Comparison of ENCODE assay signal across 8 cellular contexts in the genomic region with DNA sequence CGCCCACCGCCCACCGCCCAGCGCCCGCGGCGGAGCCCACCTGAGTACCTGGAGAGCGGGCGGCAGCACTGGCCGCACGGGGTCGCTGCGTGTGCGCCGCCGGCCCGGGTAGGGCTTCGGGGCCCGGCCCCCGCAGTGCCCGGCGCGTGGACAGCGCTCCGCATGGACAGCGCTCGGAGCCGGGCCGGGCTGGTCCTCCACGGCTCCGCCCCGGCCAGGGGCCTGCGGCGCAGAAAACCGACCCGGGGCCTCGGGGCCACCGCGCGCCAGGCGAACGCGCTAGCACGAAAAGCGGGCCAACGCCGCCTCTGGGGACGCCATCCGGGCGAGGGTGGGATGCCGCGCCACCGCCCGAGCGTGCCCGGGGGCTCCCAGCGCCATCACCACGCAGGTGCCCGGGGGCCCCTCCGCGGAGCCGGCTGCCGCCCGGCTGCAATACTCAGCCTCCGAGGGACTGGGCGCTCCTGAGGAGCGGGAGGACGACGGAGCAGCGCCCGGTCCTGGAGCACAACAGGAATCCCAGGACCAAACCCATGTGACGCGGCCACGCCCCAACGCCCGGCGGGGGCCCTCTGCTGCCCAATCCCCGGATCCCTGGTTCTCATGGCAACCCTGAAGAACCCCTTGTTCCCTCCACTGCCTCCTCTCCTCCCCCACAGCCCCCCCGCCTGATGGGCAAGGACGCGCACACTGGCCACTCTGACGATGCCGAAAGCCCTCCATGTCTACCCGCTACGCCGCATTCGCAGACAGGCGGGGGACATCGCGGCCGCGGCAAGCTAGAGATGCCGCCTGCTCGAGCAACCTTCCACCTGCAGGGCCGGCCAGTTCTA. TPM values are rescaled to one million over a fixed set of nuclear protein-coding genes. Genes with fewer than 3 reads are reported as not detected.
DNase-seq lines count a peak whose midpoint lies in the region; ATAC-seq and TF ChIP-seq lines count a peak whose summit lies in the region.

A gene (minus strand): TSS at position 521 of the 833 bp plus-strand sequence. CDS start 50,574 bp downstream, outside the sequence.

- peaks cover 0 to 5% of the 10 kb centered on the region in 2 experiments for H3K36me3 ChIP-seq in mesenchymal stem cell (ENCODE audit: control insufficient read depth in 1 of 2, insufficient read depth in 2 of 2, low read depth in 1 of 2, low read length in 2 of 2)
- H3K36me3 ChIP-seq in thoracic aorta: no peaks in the 10 kb centered on the region
- no peaks in the 10 kb centered on the region for H3K36me3 ChIP-seq in BE2C

- DNase-seq in NCI-H345 (lab: John Stamatoyannopoulos, UW): peak; percentile 68
- no peak for DNase-seq in NCI-H345 treated with DMSO at 0.1 percent for 48 hours (lab: John Stamatoyannopoulos, UW; ENCODE audit: unreplicated experiment)
- DNase-seq in T-cell: peak in 3 of 34 experiments; percentile 14 to 19 (median 18)
- DNase-seq in mesenchymal stem cell: peak; percentile 40
- DNase-seq in thoracic aorta (ENCODE audit: low spot score): no peak
- DNase-seq in BE2C: no peak
- no peak for DNase-seq in GM20000 (ENCODE audit: low spot score)

- peak; percentile 35 to 58 (median 48) for ATAC-seq in T-cell (replicated peaks in 1 of 4)
- ATAC-seq in thoracic aorta (ENCODE audit: insufficient number of reproducible peaks, low FRiP score, low read depth): peak; percentile 26

- H2AFZ ChIP-seq in mesenchymal stem cell (ENCODE audit: low read depth, low read length): peak within 1 kb of the TSS; percentile 29

- H3K27ac ChIP-seq in mesenchymal stem cell (ENCODE audit: low read length, poor library complexity, severe bottlenecking): no peak within 1 kb of the TSS
- H3K27ac ChIP-seq in thoracic aorta: no peak within 1 kb of the TSS

- H3K14ac ChIP-seq in mesenchymal stem cell (ENCODE audit: low read length in 2 of 2): peak within 1 kb of the TSS in 1 of 2 experiments; percentile 84

- peaks cover 27% of the 10 kb centered on the region for H3K4me1 ChIP-seq in mesenchymal stem cell (ENCODE audit: control insufficient read depth, insufficient read depth, low read depth, low read length)
- peaks cover 2 to 25% of the 10 kb centered on the region in 2 donors for H3K4me1 ChIP-seq in thoracic aorta (ENCODE audit: control insufficient read depth in 1 of 2, low read depth in 2 of 2)
- no peaks in the 10 kb centered on the region for H3K4me1 ChIP-seq in BE2C

- H3K4me1 Mint-ChIP-seq in T-cell: peaks cover 21 to 24% (median 24%) of the 10 kb centered on the region in 3 donors

- H2BK120ac ChIP-seq in mesenchymal stem cell (ENCODE audit: low read depth, low read length): no peak within 1 kb of the TSS

- no peak within 1 kb of the TSS for H2BK15ac ChIP-seq in mesenchymal stem cell (ENCODE audit: low read depth, poor library complexity, severe bottlenecking)

- no peak for TF ChIP-seq CTCF in thoracic aorta (IDR thresholded peaks at IDR 0.05)
- TF ChIP-seq CTCF in BE2C (IDR thresholded peaks at IDR 0.05; ENCODE audit: low read depth, low read length): no peak
- no peak for TF ChIP-seq CTCF in GM20000 (IDR thresholded peaks at IDR 0.05; ENCODE audit: extremely low read depth, missing control alignments)

- POLR2A ChIA-PET in T-cell (lab: Charles Lee): no interaction called here

- H3K36me3 Mint-ChIP-seq in T-cell: peaks cover 5% of the 10 kb centered on the region

- peak within 1 kb of the TSS; percentile 54 to 73 for H3K4me3 ChIP-seq in mesenchymal stem cell (ENCODE audit: insufficient read depth in 1 of 2, low read depth in 1 of 2, low read length in 2 of 2)
- H3K4me3 ChIP-seq in thoracic aorta: peak within 1 kb of the TSS; percentile 65
- no peak within 1 kb of the TSS for H3K4me3 ChIP-seq in BE2C (ENCODE audit: low read depth, low read length)

- CTCF ChIA-PET in T-cell (lab: Charles Lee): interaction anchor here in 1 of 2 donors (1.0 kb wide), 1 partner anchor 42 kb away, joined by 4 read pairs; no protein-coding TSS in a partner anchor

- 63% methylated on average over 79 of the region's 95 CpGs for WGBS in mesenchymal stem cell

- H3K9ac ChIP-seq in mesenchymal stem cell (ENCODE audit: low read length): peak within 1 kb of the TSS; percentile 58

- no peak within 1 kb of the TSS for H2BK12ac ChIP-seq in mesenchymal stem cell (ENCODE audit: low read length in 2 of 2)

- peak within 1 kb of the TSS; percentile 71 to 85 (median 77) for H3K4me3 Mint-ChIP-seq in T-cell

- no peaks in the 10 kb centered on the region for H3K9me3 ChIP-seq in mesenchymal stem cell (ENCODE audit: control insufficient read depth, low read length)
- no peaks in the 10 kb centered on the region for H3K9me3 ChIP-seq in thoracic aorta
- H3K9me3 ChIP-seq in BE2C: no peaks in the 10 kb centered on the region

- peak within 1 kb of the TSS in 1 of 2 donors; percentile 15 for H3K27ac Mint-ChIP-seq in T-cell

- peaks cover 23% of the 10 kb centered on the region for H3K79me1 ChIP-seq in mesenchymal stem cell (replicated peaks; ENCODE audit: low read length, poor library complexity, severe bottlenecking)

- peak within 1 kb of the TSS; percentile 90 for H3K4me2 ChIP-seq in mesenchymal stem cell (ENCODE audit: low read length, poor library complexity, severe bottlenecking)

- peak within 1 kb of the TSS in 1 of 2 experiments; percentile 67 for H3K23ac ChIP-seq in mesenchymal stem cell (ENCODE audit: low read length in 2 of 2)

- H2BK5ac ChIP-seq in mesenchymal stem cell (ENCODE audit: low read depth, low read length, poor library complexity, severe bottlenecking): no peak within 1 kb of the TSS

- no peaks in the 10 kb centered on the region for H3K27me3 ChIP-seq in mesenchymal stem cell (ENCODE audit: control insufficient read depth in 1 of 2, insufficient read depth in 1 of 2, low read length in 2 of 2)
- H3K27me3 ChIP-seq in thoracic aorta (replicated peaks; ENCODE audit: insufficient read depth): no peaks in the 10 kb centered on the region
- peaks cover 44% of the 10 kb centered on the region for H3K27me3 ChIP-seq in BE2C

- peak within 1 kb of the TSS; percentile 41 for H2AK5ac ChIP-seq in mesenchymal stem cell (ENCODE audit: low read length, severe bottlenecking)

- peak within 1 kb of the TSS in 1 of 2 experiments; percentile 28 for H3K18ac ChIP-seq in mesenchymal stem cell (ENCODE audit: low read depth in 1 of 2, low read length in 2 of 2)

- H4K91ac ChIP-seq in mesenchymal stem cell (ENCODE audit: low read length): no peak within 1 kb of the TSS

- peaks cover 0 to 3% (median 0%) of the 10 kb centered on the region in 3 donors for H3K9me3 Mint-ChIP-seq in T-cell

- H3K27me3 Mint-ChIP-seq in T-cell: peaks cover 16 to 58% of the 10 kb centered on the region in 2 donors

- H4K8ac ChIP-seq in mesenchymal stem cell (ENCODE audit: low read length): no peak within 1 kb of the TSS

- H3K4ac ChIP-seq in mesenchymal stem cell (ENCODE audit: low read depth in 1 of 2, low read length in 2 of 2): peak within 1 kb of the TSS in 1 of 2 experiments; percentile 38

- in situ Hi-C loops in endometrial microvascular endothelial cells (cut with HindIII; ENCODE audit: inconsistent ontology term, low pct_unique_long_range_greater_than_20kb, low sequenced_read_pairs): no loop called here

RNA-seq across cellular contexts. Expression of the gene that starts here (rescaled TPM):
- total RNA-seq in T-cell (10 to 100 TPM in 3 of 5 donors, 1 to 10 TPM in 2; 7.1 to 11.1 (median 10.1) TPM), endometrial microvascular endothelial cells (ENCODE audit: inconsistent ontology term) (73.5 TPM), thoracic aorta (100 to 1,000 TPM in 1 of 2 donors, 10 to 100 TPM in 1; 59.2 to 104 TPM)
- 16.9 TPM for polyA plus RNA-seq in mesenchymal stem cell (2013, experiment 1 of 2)
- polyA plus RNA-seq in mesenchymal stem cell (2013, experiment 2 of 2): 16.6 TPM
- polyA plus RNA-seq in BE2C (2012; ENCODE audit: insufficient read depth, insufficient read length, low read depth): 0.82 TPM

Comparison
In these comparisons a context has a peak if more than half of its experiments do, and no peak if none do; other contexts are left out.
1. DNase-seq: peak in NCI-H345 (single experiment) and mesenchymal stem cell (single experiment); none in NCI-H345 treated with DMSO at 0.1 percent for 48 hours (single experiment), thoracic aorta (single experiment), BE2C (single experiment) and GM20000 (single experiment).